11 cellular contexts compared by ENCODE assay signal in the genomic region with DNA sequence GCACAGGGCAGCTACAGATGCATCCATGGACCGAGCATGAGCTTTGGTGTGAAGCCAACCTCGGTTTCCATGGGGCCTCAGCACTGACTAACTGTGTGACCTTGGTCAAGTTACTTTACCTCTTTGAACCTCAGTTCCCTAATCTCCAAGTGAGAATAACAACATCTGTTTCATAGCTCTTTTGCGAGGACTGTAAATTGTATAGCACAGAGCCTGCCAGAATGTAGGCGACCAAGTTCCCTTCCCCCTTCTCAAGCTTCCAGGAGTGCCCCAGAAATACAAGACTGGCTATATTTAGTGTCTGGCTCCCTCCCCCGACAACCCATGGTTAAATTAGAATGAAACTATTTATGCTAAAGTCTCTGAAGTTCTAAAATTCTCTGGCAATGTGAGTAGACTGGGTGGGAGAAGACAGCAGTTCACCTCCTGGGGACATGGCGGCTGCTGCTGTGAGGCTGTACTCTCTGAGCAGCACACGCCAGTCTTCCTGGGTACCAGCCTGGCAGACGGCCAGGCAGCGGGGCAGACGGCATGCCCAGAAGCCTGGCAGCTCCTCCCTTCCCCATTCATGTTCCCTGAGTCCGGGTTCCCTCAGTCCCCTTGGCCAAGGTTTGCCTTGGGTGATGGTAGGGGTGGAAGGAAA. TPM values are rescaled to one million over a fixed set of nuclear protein-coding genes. Genes with fewer than 3 reads are reported as not detected.
DNase-seq lines count a peak whose midpoint lies in the region; ATAC-seq and TF ChIP-seq lines count a peak whose summit lies in the region.
"Had no signal": no experiment of that assay in that cellular context is flagged by ENCODE, and none has a peak within 500 bp of the region (broad histone marks: within the 10 kb centered on the region; RNA-seq: fewer than 3 reads in every experiment).

No MANE protein-coding gene starts in this region.

- WGBS in gastroesophageal sphincter (ENCODE audit: low coverage in 1 of 2), 2 donors: 13 to 60% methylated on average over 1 to 8 of the region's 11 CpGs
- WGBS in psoas muscle, 3 donors: 22 to 30% (median 23%) methylated on average over 11 of the region's 11 CpGs

- no peaks in the 10 kb centered on the region for H3K27me3 ChIP-seq in gastroesophageal sphincter
- H3K27me3 ChIP-seq in psoas muscle (ENCODE audit: insufficient read depth in 3 of 3, low read length in 2 of 3): no peaks in the 10 kb centered on the region

- peaks cover 2% of the 10 kb centered on the region for H3K4me1 Mint-ChIP-seq in stimulated activated naive CD8-positive, alpha-beta T cell treated with anti-CD3 and anti-CD28 coated beads, Interleukin-15, amount 100 ng/mL, for 72 hours

- H3K4me1 ChIP-seq in gastroesophageal sphincter (peaks cover 0 to 17% (median 0%) of the 10 kb centered on the region in 3 donors), psoas muscle (peaks cover 13% of the 10 kb centered on the region)

- DNase-seq in DMS153 treated with DMSO at 0.1 percent for 48 hours (lab: John Stamatoyannopoulos, UW; ENCODE audit: unreplicated experiment): peak; percentile 50
- peak; percentile 50 for DNase-seq in NCI-H446 treated with DMSO at 0.1 percent for 48 hours (lab: John Stamatoyannopoulos, UW)
- peak; percentile 26 to 69 for DNase-seq in psoas muscle
- DNase-seq in activated T-cell treated with anti-CD3 and anti-CD28 coated beads, Interleukin-2, amount 50 U/mL, for 1 hour: no peak
- DNase-seq in stimulated activated naive CD8-positive, alpha-beta T cell treated with anti-CD3 and anti-CD28 coated beads, Interleukin-15, amount 100 ng/mL, for 72 hours: no peak

- no peaks in the 10 kb centered on the region for H3K9me3 ChIP-seq in gastroesophageal sphincter
- no peaks in the 10 kb centered on the region for H3K9me3 ChIP-seq in psoas muscle

- H3K9me3 Mint-ChIP-seq in stimulated activated naive CD8-positive, alpha-beta T cell treated with anti-CD3 and anti-CD28 coated beads, Interleukin-15, amount 100 ng/mL, for 72 hours: no peaks in the 10 kb centered on the region
- H3K9me3 Mint-ChIP-seq: activated naive CD4-positive, alpha-beta T cell treated with anti-CD3 and anti-CD28 coated beads, Interleukin-2, amount 50 U/mL, for 72 hours had no signal

- no peak for TF ChIP-seq POLR2A in gastroesophageal sphincter (IDR thresholded peaks at IDR 0.05)

- ATAC-seq in gastroesophageal sphincter: peak; percentile 44
- ATAC-seq in psoas muscle: peak; percentile 57 to 81 (median 72)
- ATAC-seq in GM21423 (IDR thresholded peaks at IDR 0.05; ENCODE audit: unreplicated experiment): no peak
- ATAC-seq in stimulated activated naive CD8-positive, alpha-beta T cell treated with anti-CD3 and anti-CD28 coated beads, Interleukin-15, amount 100 ng/mL, for 72 hours: no peak
- ATAC-seq in HG02973 (IDR thresholded peaks at IDR 0.05; ENCODE audit: unreplicated experiment): no peak
- ATAC-seq: activated CD4-positive, CD25-positive, alpha-beta regulatory T cell treated with anti-CD3 and anti-CD28 coated beads, Interleukin-2, amount 50 U/mL, for 24 hours; activated naive CD4-positive, alpha-beta T cell treated with anti-CD3 and anti-CD28 coated beads, Interleukin-2, amount 50 U/mL, for 72 hours had no signal

- intact Hi-C loops in psoas muscle (cut with DNase I): no loop called here

- TF ChIP-seq EP300 in gastroesophageal sphincter (IDR thresholded peaks at IDR 0.05): no peak

- H3K4me3 ChIP-seq in gastroesophageal sphincter (no peak overlapping the region), psoas muscle (no peak overlapping the region)
- H3K4me3 ChIP-seq: GM23248 had no signal

- H3K27ac ChIP-seq in gastroesophageal sphincter (peak overlapping the region in 2 of 4 donors; percentile 38 to 46), psoas muscle (peak overlapping the region; percentile 3)
- H3K27ac ChIP-seq: GM23248 had no signal

- TF ChIP-seq CTCF in gastroesophageal sphincter (IDR thresholded peaks at IDR 0.05) (no peak), psoas muscle (IDR thresholded peaks at IDR 0.05) (no peak)

- H3K27me3 Mint-ChIP-seq in stimulated activated naive CD8-positive, alpha-beta T cell treated with anti-CD3 and anti-CD28 coated beads, Interleukin-15, amount 100 ng/mL, for 72 hours: no peaks in the 10 kb centered on the region

- H3K36me3 ChIP-seq in gastroesophageal sphincter: no peaks in the 10 kb centered on the region
- no peaks in the 10 kb centered on the region for H3K36me3 ChIP-seq in psoas muscle (ENCODE audit: insufficient read depth in 1 of 2, low read depth in 1 of 2)

- no peak overlapping the region for H3K27ac Mint-ChIP-seq in stimulated activated naive CD8-positive, alpha-beta T cell treated with anti-CD3 and anti-CD28 coated beads, Interleukin-15, amount 100 ng/mL, for 72 hours
- H3K27ac Mint-ChIP-seq: activated naive CD4-positive, alpha-beta T cell treated with anti-CD3 and anti-CD28 coated beads, Interleukin-2, amount 50 U/mL, for 72 hours had no signal

- no peak overlapping the region for H3K4me3 Mint-ChIP-seq in stimulated activated naive CD8-positive, alpha-beta T cell treated with anti-CD3 and anti-CD28 coated beads, Interleukin-15, amount 100 ng/mL, for 72 hours

RNA-seq across cellular contexts. Expression of a gene that starts 22.0 kb away (rescaled TPM):
- total RNA-seq in gastroesophageal sphincter (100 to 1,000 TPM; 140 to 241 (median 162) TPM), psoas muscle (100 to 1,000 TPM; 128 to 203 (median 159) TPM)
- polyA plus RNA-seq in psoas muscle: 100 to 1,000 TPM in 2 of 3 donors, 10 to 100 TPM in 1; 88.2 to 255 (median 101) TPM

Comparison
In these comparisons a context has a peak if more than half of its experiments do, and no peak if none do; other contexts are left out.
1. DNase-seq: peak in DMS153 treated with DMSO at 0.1 percent for 48 hours (single experiment), NCI-H446 treated with DMSO at 0.1 percent for 48 hours (single experiment) and psoas muscle (2 of 2); none in activated T-cell treated with anti-CD3 and anti-CD28 coated beads, Interleukin-2, amount 50 U/mL, for 1 hour (single experiment) and stimulated activated naive CD8-positive, alpha-beta T cell treated with anti-CD3 and anti-CD28 coated beads, Interleukin-15, amount 100 ng/mL, for 72 hours (0 of 2).
2. ATAC-seq: peak in gastroesophageal sphincter (single experiment) and psoas muscle (4 of 4); none in GM21423 (single experiment), stimulated activated naive CD8-positive, alpha-beta T cell treated with anti-CD3 and anti-CD28 coated beads, Interleukin-15, amount 100 ng/mL, for 72 hours (single experiment) and HG02973 (single experiment).